Comparison of ENCODE assay signal across 14 cellular contexts in genomic region chrX:51899741-51900140, GRCh38.
"Had no signal": no experiment of that assay in that cellular context is flagged by ENCODE, and none has a peak within 500 bp of the region (broad histone marks: within the 10 kb centered on the region; RNA-seq: fewer than 3 reads in every experiment).

No MANE protein-coding gene starts in this region.

- H3K4me1 ChIP-seq: pancreas had no signal

- H3K27ac ChIP-seq: pancreas, thoracic aorta had no signal

- H3K4me3 ChIP-seq: lung, pancreas, thoracic aorta had no signal

- H3K9me3 ChIP-seq: pancreas, thoracic aorta had no signal

- DNase-seq: activated naive CD4-positive, alpha-beta T cell treated with anti-CD3 and anti-CD28 coated beads for 36 hours; activated naive CD8-positive, alpha-beta T cell treated with anti-CD3 and anti-CD28 coated beads, Interleukin-2, amount 50 U/mL, for 24 hours; activated T-cell treated with anti-CD3 and anti-CD28 coated beads for 4 hours; central memory CD4-positive, alpha-beta T cell; effector CD8-positive, alpha-beta T cell; left cardiac atrium; naive B cell; pancreas; stimulated activated CD4-positive, alpha-beta T cell treated with anti-CD3 and anti-CD28 coated beads, Interleukin-12 subunit alpha, Interleukin-12 subunit beta, amount 100 ng/mL, for 4 hours; stimulated activated CD4-positive, alpha-beta T cell treated with anti-CD3 and anti-CD28 coated beads, Interleukin-2, amount 100 ng/mL, for 24 hours had no signal

- H3K9me3 Mint-ChIP-seq: activated naive CD4-positive, alpha-beta T cell treated with anti-CD3 and anti-CD28 coated beads for 36 hours; activated naive CD8-positive, alpha-beta T cell treated with anti-CD3 and anti-CD28 coated beads, Interleukin-2, amount 50 U/mL, for 24 hours; activated T-helper 17 cell treated with anti-CD3 and anti-CD28 coated beads, Interleukin-2, amount 50 U/mL, for 72 hours; naive B cell; T-helper 1 cell treated with Interleukin-12 subunit alpha and Interleukin-12 subunit beta and Interleukin-4 antibody, amounts not matched to agents 30 μg/mL and 1 μg/mL, for 36 hours had no signal

- H3K27ac Mint-ChIP-seq: activated naive CD4-positive, alpha-beta T cell treated with anti-CD3 and anti-CD28 coated beads for 36 hours; activated naive CD8-positive, alpha-beta T cell treated with anti-CD3 and anti-CD28 coated beads, Interleukin-2, amount 50 U/mL, for 24 hours; activated T-helper 17 cell treated with anti-CD3 and anti-CD28 coated beads, Interleukin-2, amount 50 U/mL, for 72 hours; T-helper 1 cell treated with Interleukin-12 subunit alpha and Interleukin-12 subunit beta and Interleukin-4 antibody, amounts not matched to agents 30 μg/mL and 1 μg/mL, for 36 hours had no signal

- H3K4me3 Mint-ChIP-seq: activated naive CD4-positive, alpha-beta T cell treated with anti-CD3 and anti-CD28 coated beads for 36 hours; activated naive CD8-positive, alpha-beta T cell treated with anti-CD3 and anti-CD28 coated beads, Interleukin-2, amount 50 U/mL, for 24 hours; activated T-helper 17 cell treated with anti-CD3 and anti-CD28 coated beads, Interleukin-2, amount 50 U/mL, for 72 hours; naive B cell; T-helper 1 cell treated with Interleukin-12 subunit alpha and Interleukin-12 subunit beta and Interleukin-4 antibody, amounts not matched to agents 30 μg/mL and 1 μg/mL, for 36 hours had no signal

- H3K27me3 Mint-ChIP-seq: activated naive CD8-positive, alpha-beta T cell treated with anti-CD3 and anti-CD28 coated beads, Interleukin-2, amount 50 U/mL, for 24 hours; activated T-helper 17 cell treated with anti-CD3 and anti-CD28 coated beads, Interleukin-2, amount 50 U/mL, for 72 hours; naive B cell had no signal

- H3K4me1 Mint-ChIP-seq: activated T-helper 17 cell treated with anti-CD3 and anti-CD28 coated beads, Interleukin-2, amount 50 U/mL, for 72 hours had no signal

- ATAC-seq: activated naive CD8-positive, alpha-beta T cell treated with anti-CD3 and anti-CD28 coated beads, Interleukin-2, amount 50 U/mL, for 24 hours; activated T-helper 17 cell treated with anti-CD3 and anti-CD28 coated beads, Interleukin-2, amount 50 U/mL, for 72 hours; left cardiac atrium; pancreas had no signal

- H3K27me3 ChIP-seq: pancreas had no signal
